Comparison of ENCODE assay signal across 11 cellular contexts in genomic region chr2:108536133-108536780, GRCh38. TPM values are rescaled to one million over a fixed set of nuclear protein-coding genes. Genes with fewer than 3 reads are reported as not detected.
DNase-seq lines count a peak whose midpoint lies in the region; ATAC-seq and TF ChIP-seq lines count a peak whose summit lies in the region.
"Had no signal": no experiment of that assay in that cellular context is flagged by ENCODE, and none has a peak within 500 bp of the region (broad histone marks: within the 10 kb centered on the region; RNA-seq: fewer than 3 reads in every experiment).

No MANE protein-coding gene starts in this region.

- peaks cover 1 to 39% (median 20%) of the 10 kb centered on the region in 12 donors for H3K4me1 ChIP-seq in heart left ventricle
- peaks cover 39% of the 10 kb centered on the region for H3K4me1 ChIP-seq in suprapubic skin
- H3K4me1 ChIP-seq: parathyroid adenoma had no signal

- DNase-seq in heart left ventricle (no peak), left ventricle myocardium superior (no peak), immature natural killer cell (no peak), suprapubic skin (ENCODE audit: low spot score in 2 of 2) (no peak), putamen (ENCODE audit: low spot score) (no peak), SHP77 (lab: John Stamatoyannopoulos, UW) (no peak), MV-4-11 (lab: John Stamatoyannopoulos, UW) (no peak)
- DNase-seq in activated CD8-positive, alpha-beta T cell treated with anti-CD3 and anti-CD28 coated beads, Interleukin-2, amount 10 ng/mL, durations not matched to agents 7 days and 5 days: no peak

- TF ChIP-seq POLR2A in heart left ventricle (IDR thresholded peaks at IDR 0.05) (no peak), suprapubic skin (IDR thresholded peaks at IDR 0.05) (no peak)

- H3K27me3 Mint-ChIP-seq in activated CD8-positive, alpha-beta T cell treated with anti-CD3 and anti-CD28 coated beads, Interleukin-2, amount 10 ng/mL, durations not matched to agents 7 days and 5 days (ENCODE audit: low read depth): no peaks in the 10 kb centered on the region
- H3K27me3 Mint-ChIP-seq in immature natural killer cell (ENCODE audit: low read depth in 3 of 3): peaks cover 5 to 8% (median 5%) of the 10 kb centered on the region in 3 donors

- H3K36me3 Mint-ChIP-seq in activated CD8-positive, alpha-beta T cell treated with anti-CD3 and anti-CD28 coated beads, Interleukin-2, amount 10 ng/mL, durations not matched to agents 7 days and 5 days (ENCODE audit: low read depth): peaks cover 4% of the 10 kb centered on the region
- no peaks in the 10 kb centered on the region for H3K36me3 Mint-ChIP-seq in immature natural killer cell

- no peaks in the 10 kb centered on the region for H3K27me3 ChIP-seq in heart left ventricle
- no peaks in the 10 kb centered on the region for H3K27me3 ChIP-seq in suprapubic skin

- no peaks in the 10 kb centered on the region for H3K9me3 Mint-ChIP-seq in activated CD8-positive, alpha-beta T cell treated with anti-CD3 and anti-CD28 coated beads, Interleukin-2, amount 10 ng/mL, durations not matched to agents 7 days and 5 days (ENCODE audit: insufficient read depth)
- H3K9me3 Mint-ChIP-seq in immature natural killer cell: no peaks in the 10 kb centered on the region

- H3K36me3 ChIP-seq in heart left ventricle (no peaks in the 10 kb centered on the region), suprapubic skin (no peaks in the 10 kb centered on the region)
- H3K36me3 ChIP-seq: tibial nerve had no signal

- H3K4me3 ChIP-seq in heart left ventricle (peak overlapping the region in 7 of 12 donors; percentile 71 to 98 (median 79)), suprapubic skin (peak overlapping the region; percentile 74)

- no peak overlapping the region for H3K27ac Mint-ChIP-seq in activated CD8-positive, alpha-beta T cell treated with anti-CD3 and anti-CD28 coated beads, Interleukin-2, amount 10 ng/mL, durations not matched to agents 7 days and 5 days
- H3K27ac Mint-ChIP-seq in immature natural killer cell: peak overlapping the region in 2 of 6 donors; percentile 42 to 83

- no peaks in the 10 kb centered on the region for H3K9me3 ChIP-seq in heart left ventricle
- no peaks in the 10 kb centered on the region for H3K9me3 ChIP-seq in suprapubic skin
- H3K9me3 ChIP-seq: tibial nerve had no signal

- TF ChIP-seq CTCF in heart left ventricle (IDR thresholded peaks at IDR 0.05) (no peak), suprapubic skin (IDR thresholded peaks at IDR 0.05) (no peak)

- H3K4me3 Mint-ChIP-seq in activated CD8-positive, alpha-beta T cell treated with anti-CD3 and anti-CD28 coated beads, Interleukin-2, amount 10 ng/mL, durations not matched to agents 7 days and 5 days: peak overlapping the region; percentile 39
- H3K4me3 Mint-ChIP-seq in immature natural killer cell: peak overlapping the region in 4 of 5 donors; percentile 11 to 53 (median 36)

- H3K4me1 Mint-ChIP-seq in activated CD8-positive, alpha-beta T cell treated with anti-CD3 and anti-CD28 coated beads, Interleukin-2, amount 10 ng/mL, durations not matched to agents 7 days and 5 days (ENCODE audit: low read depth): peaks cover 33% of the 10 kb centered on the region
- H3K4me1 Mint-ChIP-seq in immature natural killer cell: peaks cover 20 to 36% of the 10 kb centered on the region in 2 donors

- ATAC-seq in heart left ventricle (no peak), left ventricle myocardium superior (no peak)
- no peak for ATAC-seq in activated CD8-positive, alpha-beta T cell treated with anti-CD3 and anti-CD28 coated beads, Interleukin-2, amount 10 ng/mL, durations not matched to agents 7 days and 5 days
- ATAC-seq: Right ventricle myocardium inferior had no signal

- 87 to 89% (median 88%) methylated on average over 7 of the region's 7 CpGs for WGBS in heart left ventricle, 4 donors
- 86% methylated on average over 7 of the region's 7 CpGs for WGBS in suprapubic skin

- CTCF ChIA-PET in activated CD8-positive, alpha-beta T cell treated with anti-CD3 and anti-CD28 coated beads, Interleukin-2, amount 10 ng/mL, durations not matched to agents 7 days and 5 days (lab: Charles Lee): interaction anchor here (0.9 to 1.8 kb wide), 5 partner anchors 13 to 183 kb away, joined by 3 to 12 read pairs (median 3); partner anchors contain the start of gene RANBP2

- TF ChIP-seq EP300 in suprapubic skin (IDR thresholded peaks at IDR 0.05): no peak

- POLR2A ChIA-PET in activated CD8-positive, alpha-beta T cell treated with anti-CD3 and anti-CD28 coated beads, Interleukin-2, amount 10 ng/mL, durations not matched to agents 7 days and 5 days (lab: Charles Lee): interaction anchor here (1.2 kb wide), 1 partner anchor 87 kb away, joined by 3 read pairs; the partner anchor contains the start of gene GCC2

- H3K27ac ChIP-seq in heart left ventricle (no peak overlapping the region), suprapubic skin (no peak overlapping the region)
- H3K27ac ChIP-seq: parathyroid adenoma had no signal

- intact Hi-C loops in heart left ventricle (cut with DNase I): loop anchor here in 8 of 10 donors (5.0 to 10.0 kb wide), 4 partner anchors 41 to 99 kb away; no protein-coding TSS in a partner anchor
- intact Hi-C loops in left ventricle myocardium superior (cut with micrococcal nuclease): no loop called here

RNA-seq across cellular contexts. Expression of gene LIMS1, which starts 2.0 kb away (rescaled TPM):
- total RNA-seq in heart left ventricle (100 to 1,000 TPM in 2 of 9 donors, 10 to 100 TPM in 7; 65.8 to 136 (median 82.3) TPM), left ventricle myocardium superior (74.3 TPM), suprapubic skin (10 to 100 TPM; 55.5 to 87.2 (median 68.7) TPM)
- polyA plus RNA-seq in heart left ventricle (10 to 100 TPM; 21.3 to 38.1 TPM), immature natural killer cell (10 to 100 TPM; 31.3 to 64.7 (median 60.6) TPM)
- total RNA-seq in activated CD8-positive, alpha-beta T cell treated with anti-CD3 and anti-CD28 coated beads, Interleukin-2, amount 10 ng/mL, durations not matched to agents 7 days and 5 days: 10 to 100 TPM; 36.4 to 41.1 TPM
